8 cellular contexts compared by ENCODE assay signal in genomic region chr10:92591550-92592140, GRCh38. TPM values are rescaled to one million over a fixed set of nuclear protein-coding genes. Genes with fewer than 3 reads are reported as not detected.
DNase-seq lines count a peak whose midpoint lies in the region; ATAC-seq, FAIRE-seq and TF ChIP-seq lines count a peak whose summit lies in the region.

No MANE protein-coding gene starts in this region.

- no peaks in the 10 kb centered on the region for H4K20me1 ChIP-seq in mammary epithelial cell (ENCODE audit: insufficient read depth, low read length)

- peak in 2 of 3 donors; percentile 9 to 80 for TF ChIP-seq POLR2A in spleen (IDR thresholded peaks at IDR 0.05)

- H3K27ac ChIP-seq in mammary epithelial cell (ENCODE audit: insufficient read depth, low read depth, low read length), result peak overlapping the region; percentile 87
- H3K27ac ChIP-seq in spleen, result peak overlapping the region; percentile 93 to 98 (median 96)

- no peak for TF ChIP-seq CTCF in WI38 (IDR thresholded peaks at IDR 0.05; ENCODE audit: low read depth, low read length)
- no peak for TF ChIP-seq CTCF in mammary epithelial cell (conservative IDR thresholded peaks at IDR 0.05 in 1 of 2, IDR thresholded peaks at IDR 0.05 in 1 of 2; ENCODE audit: extremely low read depth in 1 of 2, insufficient read depth in 1 of 2, low read depth in 1 of 2, low read length in 2 of 2)
- peak in 5 of 11 experiments; percentile 9 to 52 (median 39) for TF ChIP-seq CTCF in spleen (IDR thresholded peaks at IDR 0.05 in 8 of 11, conservative IDR thresholded peaks at IDR 0.05 in 3 of 11)

- WGBS in mammary epithelial cell (ENCODE audit: low coverage, missing lambda C conversion rate), result 1% methylated on average over 35 of the region's 44 CpGs
- WGBS in spleen, 5 donors, result 1 to 2% (median 2%) methylated on average over 44 of the region's 44 CpGs

- intact Hi-C loops in mammary epithelial cell (cut with micrococcal nuclease), result loop anchor here (1.0 to 10.0 kb wide), 3 partner anchors 18 to 253 kb away; partner anchors contain the start of gene EXOC6
- intact Hi-C loops in spleen (cut with DNase I; ENCODE audit: low total_unique reads), result loop anchor here (10.0 kb wide), 1 partner anchor 93 kb away; the partner anchor contains the start of gene HHEX

- H3K9me3 ChIP-seq in mammary epithelial cell (replicated peaks; ENCODE audit: insufficient read depth, low read length) (no peaks in the 10 kb centered on the region), spleen (no peaks in the 10 kb centered on the region)

- H3K4me3 ChIP-seq in WI38 (ENCODE audit: low read depth, low read length), result peak overlapping the region; percentile 77
- peak overlapping the region; percentile 62 to 94 (median 87) for H3K4me3 ChIP-seq in mammary epithelial cell (replicated peaks in 1 of 3; ENCODE audit: insufficient read depth in 1 of 3, low read depth in 2 of 3, low read length in 3 of 3)
- peak overlapping the region; percentile 46 to 98 (median 84) for H3K4me3 ChIP-seq in spleen

- H3K4me1 ChIP-seq in mammary epithelial cell (ENCODE audit: insufficient read depth, low read length) (peaks cover 17% of the 10 kb centered on the region), spleen (peaks cover 6 to 54% (median 32%) of the 10 kb centered on the region in 6 donors)

- in situ Hi-C loops in mammary epithelial cell (cut with MboI; ENCODE audit: low sequenced_read_pairs in 2 of 2), result loop anchor here in 1 of 2 donors (25.0 kb wide), 1 partner anchor 271 kb away; no protein-coding TSS in a partner anchor

- FAIRE-seq in A204.1 (lab: Jason Lieb, UNC), result peak; percentile 56

- peaks cover 37% of the 10 kb centered on the region for H3K79me2 ChIP-seq in mammary epithelial cell (ENCODE audit: insufficient read depth, low read length)

- H3K4me2 ChIP-seq in mammary epithelial cell (ENCODE audit: insufficient read depth, low read depth, low read length), result peak overlapping the region; percentile 84

- H3K27me3 ChIP-seq in mammary epithelial cell (ENCODE audit: insufficient read depth, low read length) (no peaks in the 10 kb centered on the region), spleen (replicated peaks in 1 of 7) (no peaks in the 10 kb centered on the region)

- CTCF ChIA-PET in mammary epithelial cell (lab: Charles Lee; ENCODE audit: low non-redundant PET), result no interaction called here

- dilution Hi-C loops in mammary epithelial cell (cut with HindIII; ENCODE audit: low sequenced_read_pairs), result no loop called here

- H3K9ac ChIP-seq in mammary epithelial cell (ENCODE audit: insufficient read depth, low read length), result peak overlapping the region; percentile 83

- no TSS peak for BruUV-seq in mammary epithelial cell (replicated peaks; lab: Mats Ljungman, UMichigan)

- peak; percentile 73 for ATAC-seq in GM18867 (IDR thresholded peaks at IDR 0.05; ENCODE audit: unreplicated experiment)
- ATAC-seq in HG03095 (IDR thresholded peaks at IDR 0.05; ENCODE audit: unreplicated experiment), result peak; percentile 75

- peak; percentile 83 for DNase-seq in NCI-H2171 treated with DMSO at 0.1 percent for 48 hours (lab: John Stamatoyannopoulos, UW)
- DNase-seq in mammary epithelial cell, result peak; percentile 95
- peak; percentile 95 for DNase-seq in iris pigment epithelial cell (ENCODE audit: low read depth)
- DNase-seq in spleen, result peak; percentile 99

- H3K36me3 ChIP-seq in mammary epithelial cell (ENCODE audit: insufficient read depth, low read length) (no peaks in the 10 kb centered on the region), spleen (no peaks in the 10 kb centered on the region)

- H2AFZ ChIP-seq in mammary epithelial cell (ENCODE audit: low read depth, low read length), result peak overlapping the region; percentile 91

RNA-seq across cellular contexts. Expression of gene KIF11, which starts 1.3 kb away (rescaled TPM):
- total RNA-seq in mammary epithelial cell (10 to 100 TPM in 1 of 2 donors, 1 to 10 TPM in 1; 2.7 to 22.4 TPM), spleen (1 to 10 TPM; 1.8 to 7.3 (median 5.1) TPM)
- polyA plus RNA-seq in mammary epithelial cell (9.4 TPM), spleen (1 to 10 TPM in 2 of 3 donors, under 1 TPM in 1; 0.93 to 4.7 (median 2.7) TPM)
- polyA minus RNA-seq in mammary epithelial cell, result 8.4 TPM

RNA-seq across cellular contexts. Expression of gene IDE, which starts 17.8 kb away (rescaled TPM):
- total RNA-seq in mammary epithelial cell (10 to 100 TPM; 27.8 to 37.8 TPM), spleen (10 to 100 TPM; 22.4 to 35.2 (median 31.9) TPM)
- polyA plus RNA-seq in mammary epithelial cell (13.1 TPM), spleen (1 to 10 TPM; 4.4 to 7.7 (median 5.9) TPM)
- 78.4 TPM for polyA minus RNA-seq in mammary epithelial cell

Comparison
In these comparisons a context has a peak if more than half of its experiments do, and no peak if none do; other contexts are left out.
1. Peak in every context shown above with its lines: DNase-seq, ATAC-seq, H3K4me3 ChIP-seq and H3K27ac ChIP-seq.